In genomic region chr4:184415071-184415470, GRCh38 we compare ENCODE assay signal across 17 cellular contexts. TPM values are rescaled to one million over a fixed set of nuclear protein-coding genes. Genes with fewer than 3 reads are reported as not detected.
DNase-seq lines count a peak whose midpoint lies in the region; ATAC-seq, FAIRE-seq and TF ChIP-seq lines count a peak whose summit lies in the region.
"Had no signal": no experiment of that assay in that cellular context is flagged by ENCODE, and none has a peak within 500 bp of the region (broad histone marks: within the 10 kb centered on the region; RNA-seq: fewer than 3 reads in every experiment).

No MANE protein-coding gene starts in this region.

- no peaks in the 10 kb centered on the region for H3K9me3 Mint-ChIP-seq in activated CD8-positive, alpha-beta T cell treated with anti-CD3 and anti-CD28 coated beads, Interleukin-2, amount 10 ng/mL, durations not matched to agents 7 days and 5 days (ENCODE audit: insufficient read depth)
- no peaks in the 10 kb centered on the region for H3K9me3 Mint-ChIP-seq in progenitor cell of endocrine pancreas (ENCODE audit: low read depth)

- H3K4me3 ChIP-seq in keratinocyte (ENCODE audit: control insufficient read depth in 2 of 3, extremely low read depth in 1 of 3, insufficient read depth in 2 of 3, low read depth in 1 of 3, low read length in 3 of 3) (no peak overlapping the region), esophagus muscularis mucosa (no peak overlapping the region)
- H3K4me3 ChIP-seq: cardiac muscle cell, PC-9 had no signal

- H3K27ac Mint-ChIP-seq in activated CD8-positive, alpha-beta T cell treated with anti-CD3 and anti-CD28 coated beads, Interleukin-2, amount 10 ng/mL, durations not matched to agents 7 days and 5 days, result peak overlapping the region; percentile 46
- no peak overlapping the region for H3K27ac Mint-ChIP-seq in progenitor cell of endocrine pancreas

- intact Hi-C loops in esophagus muscularis mucosa (cut with DNase I), result no loop called here

- dilution Hi-C loops in keratinocyte (cut with MboI; ENCODE audit: extremely low pct_ligation_motif_present, low sequenced_read_pairs), result no loop called here

- peak; percentile 65 for FAIRE-seq in keratinocyte (lab: Jason Lieb, UNC)
- FAIRE-seq: endometrium had no signal

- H3K36me3 ChIP-seq in keratinocyte (ENCODE audit: control insufficient read depth in 2 of 2, extremely low read depth in 1 of 2, insufficient read depth in 2 of 2, low read length in 2 of 2) (peaks cover 2 to 6% of the 10 kb centered on the region in 2 experiments), esophagus muscularis mucosa (peaks cover 13 to 58% (median 34%) of the 10 kb centered on the region in 4 donors)

- TF ChIP-seq CTCF in keratinocyte (optimal IDR thresholded peaks at IDR 0.05 in 1 of 3, IDR thresholded peaks at IDR 0.05 in 1 of 3, conservative IDR thresholded peaks at IDR 0.05 in 1 of 3; ENCODE audit: extremely low read depth in 1 of 3, insufficient read depth in 2 of 3, low read length in 3 of 3), result no peak
- TF ChIP-seq CTCF in esophagus muscularis mucosa (IDR thresholded peaks at IDR 0.05), result no peak
- no peak for TF ChIP-seq CTCF in progenitor cell of endocrine pancreas (IDR thresholded peaks at IDR 0.05; ENCODE audit: unreplicated experiment)

- no peaks in the 10 kb centered on the region for H3K9me1 ChIP-seq in keratinocyte (ENCODE audit: control insufficient read depth, extremely low read depth, insufficient read depth, low read length)

- H3K9me3 ChIP-seq in keratinocyte (ENCODE audit: control insufficient read depth, low read depth, low read length) (no peaks in the 10 kb centered on the region), esophagus muscularis mucosa (no peaks in the 10 kb centered on the region)

- no peak for ATAC-seq in activated CD8-positive, alpha-beta T cell treated with anti-CD3 and anti-CD28 coated beads, Interleukin-2, amount 10 ng/mL, durations not matched to agents 7 days and 5 days
- no peak for ATAC-seq in GM21526 (IDR thresholded peaks at IDR 0.05; ENCODE audit: low FRiP score, unreplicated experiment)

- WGBS in esophagus muscularis mucosa, result 97% methylated on average over 6 of the region's 6 CpGs

- CTCF ChIA-PET in activated CD8-positive, alpha-beta T cell treated with anti-CD3 and anti-CD28 coated beads, Interleukin-2, amount 10 ng/mL, durations not matched to agents 7 days and 5 days (lab: Charles Lee), result interaction anchor here (1.5 to 2.8 kb wide), 2 partner anchors 135 to 151 kb away, joined by 6 to 8 read pairs; no protein-coding TSS in a partner anchor

- H3K9ac ChIP-seq in keratinocyte (ENCODE audit: control insufficient read depth, extremely low read depth, insufficient read depth, low read length), result no peak overlapping the region

- H3K4me2 ChIP-seq in keratinocyte (ENCODE audit: control insufficient read depth, extremely low read depth, insufficient read depth, low read depth, low read length), result peak overlapping the region; percentile 40
- H3K4me2 ChIP-seq: PC-9 had no signal

- H3K79me2 ChIP-seq in keratinocyte (ENCODE audit: control insufficient read depth, insufficient read depth, low read length), result no peaks in the 10 kb centered on the region

- POLR2A ChIA-PET in activated CD8-positive, alpha-beta T cell treated with anti-CD3 and anti-CD28 coated beads, Interleukin-2, amount 10 ng/mL, durations not matched to agents 7 days and 5 days (lab: Charles Lee), result interaction anchor here (0.7 to 3.4 kb wide), 2 partner anchors 59 to 65 kb away, joined by 3 to 15 read pairs; partner anchors contain the start of gene IRF2

- H3K36me3 Mint-ChIP-seq in activated CD8-positive, alpha-beta T cell treated with anti-CD3 and anti-CD28 coated beads, Interleukin-2, amount 10 ng/mL, durations not matched to agents 7 days and 5 days (ENCODE audit: low read depth), result peaks cover 66% of the 10 kb centered on the region
- H3K36me3 Mint-ChIP-seq in progenitor cell of endocrine pancreas (ENCODE audit: insufficient read depth), result peaks cover 18% of the 10 kb centered on the region

- H3K4me3 Mint-ChIP-seq in activated CD8-positive, alpha-beta T cell treated with anti-CD3 and anti-CD28 coated beads, Interleukin-2, amount 10 ng/mL, durations not matched to agents 7 days and 5 days, result no peak overlapping the region
- H3K4me3 Mint-ChIP-seq in progenitor cell of endocrine pancreas (ENCODE audit: low read depth), result no peak overlapping the region

- H2AFZ ChIP-seq in keratinocyte (ENCODE audit: control insufficient read depth, low read length), result no peak overlapping the region
- H2AFZ ChIP-seq: PC-9 had no signal

- H4K20me1 ChIP-seq in keratinocyte (ENCODE audit: control insufficient read depth, extremely low read depth, insufficient read depth, low read length), result no peaks in the 10 kb centered on the region

- peaks cover 33% of the 10 kb centered on the region for H3K4me1 ChIP-seq in keratinocyte (ENCODE audit: control insufficient read depth, extremely low read depth, insufficient read depth, low read length)
- peaks cover 20 to 30% (median 25%) of the 10 kb centered on the region in 4 donors for H3K4me1 ChIP-seq in esophagus muscularis mucosa

- H3K27ac ChIP-seq in keratinocyte (ENCODE audit: control insufficient read depth, insufficient read depth, low read length) (peak overlapping the region; percentile 43), esophagus muscularis mucosa (replicated peaks in 1 of 4) (no peak overlapping the region)
- H3K27ac ChIP-seq: cardiac muscle cell, PC-9 had no signal

- no peak for TF ChIP-seq EP300 in esophagus muscularis mucosa (IDR thresholded peaks at IDR 0.05)

- H3K27me3 ChIP-seq in keratinocyte (ENCODE audit: control insufficient read depth, extremely low read depth, insufficient read depth, low read length) (no peaks in the 10 kb centered on the region), esophagus muscularis mucosa (no peaks in the 10 kb centered on the region)
- H3K27me3 ChIP-seq: cardiac muscle cell had no signal

- DNase-seq in stimulated activated CD4-positive, alpha-beta T cell treated with anti-CD3 and anti-CD28 coated beads, Interleukin-15, amount 100 ng/mL, for 24 hours, result peak; percentile 23
- no peak for DNase-seq in stimulated activated CD4-positive, alpha-beta T cell treated with anti-CD3 and anti-CD28 coated beads, Interleukin-12 subunit alpha, Interleukin-12 subunit beta, amount 100 ng/mL, for 4 hours
- DNase-seq in activated CD8-positive, alpha-beta T cell treated with anti-CD3 and anti-CD28 coated beads, Interleukin-2, amount 10 ng/mL, durations not matched to agents 7 days and 5 days, result no peak
- DNase-seq in keratinocyte (ENCODE audit: low read depth, low spot score), result no peak
- DNase-seq in esophagus muscularis mucosa (ENCODE audit: extremely low spot score), result no peak
- no peak for DNase-seq in NCI-H226
- no peak for DNase-seq in progenitor cell of endocrine pancreas (ENCODE audit: low spot score, unreplicated experiment)
- DNase-seq: activated CD4-positive, CD25-positive, alpha-beta regulatory T cell treated with anti-CD3 and anti-CD28 coated beads, Interleukin-2, amount 50 U/mL, for 72 hours; activated gamma-delta T cell; AML-193; DMS79 treated with DMSO at 0.1 percent for 48 hours; NCI-H187; NCI-H526; PC-9 had no signal

- no peaks in the 10 kb centered on the region for H3K27me3 Mint-ChIP-seq in activated CD8-positive, alpha-beta T cell treated with anti-CD3 and anti-CD28 coated beads, Interleukin-2, amount 10 ng/mL, durations not matched to agents 7 days and 5 days (ENCODE audit: low read depth)
- no peaks in the 10 kb centered on the region for H3K27me3 Mint-ChIP-seq in progenitor cell of endocrine pancreas

- H3K4me1 Mint-ChIP-seq in activated CD8-positive, alpha-beta T cell treated with anti-CD3 and anti-CD28 coated beads, Interleukin-2, amount 10 ng/mL, durations not matched to agents 7 days and 5 days (ENCODE audit: low read depth), result peaks cover 80% of the 10 kb centered on the region
- H3K4me1 Mint-ChIP-seq in progenitor cell of endocrine pancreas (ENCODE audit: low read depth), result peaks cover 2% of the 10 kb centered on the region

- TF ChIP-seq POLR2A in esophagus muscularis mucosa (IDR thresholded peaks at IDR 0.05; ENCODE audit: low read depth), result no peak

RNA-seq across cellular contexts. Expression of gene IRF2, which starts 59.3 kb away (rescaled TPM):
- total RNA-seq in activated CD8-positive, alpha-beta T cell treated with anti-CD3 and anti-CD28 coated beads, Interleukin-2, amount 10 ng/mL, durations not matched to agents 7 days and 5 days, result 10 to 100 TPM; 59.7 to 65.3 TPM
- 16.4 to 23.8 TPM (median 22.9 TPM) in 3 replicates for polyA plus RNA-seq in keratinocyte
- polyA plus RNA-seq in keratinocyte (2011; ENCODE audit: low read depth), result 10.0 TPM
- polyA plus RNA-seq in keratinocyte (2011; cell fraction: cytosol; rRNA removed), result 16.2 and 20.0 TPM in 2 replicates
- polyA plus RNA-seq in keratinocyte (2011; cell fraction: nucleus; rRNA removed), result 23.0 and 30.2 TPM in 2 replicates
- 15.5 and 17.2 TPM in 2 replicates for polyA plus RNA-seq in keratinocyte (2012; ENCODE audit: low replicate concordance)
- 21.3 to 26.9 TPM (median 25.7 TPM) in 3 replicates for polyA minus RNA-seq in keratinocyte
- polyA minus RNA-seq in keratinocyte (2011; cell fraction: cytosol; rRNA and poly(A)+ RNA removed), result 16.5 TPM
- 13.1 and 17.1 TPM in 2 replicates for polyA minus RNA-seq in keratinocyte (2011; cell fraction: nucleus; rRNA and poly(A)+ RNA removed)
- total RNA-seq in esophagus muscularis mucosa (10 to 100 TPM; 32.3 to 50.1 (median 36.4) TPM), progenitor cell of endocrine pancreas (14.3 and 19.1 TPM in 2 replicates)
